13 cellular contexts compared by ENCODE assay signal in genomic region chr3:15324335-15324734, GRCh38. TPM values are rescaled to one million over a fixed set of nuclear protein-coding genes. Genes with fewer than 3 reads are reported as not detected.
A peak's percentile ranks its signal among the peaks of the same experiment; 100 is the strongest.
DNase-seq lines count a peak whose midpoint lies in the region; ATAC-seq, FAIRE-seq and TF ChIP-seq lines count a peak whose summit lies in the region.
"Had no signal": no experiment of that assay in that cellular context is flagged by ENCODE, and none has a peak within 500 bp of the region (broad histone marks: within the 10 kb centered on the region; RNA-seq: fewer than 3 reads in every experiment).

No MANE protein-coding gene starts in this region.

- peaks cover 50% of the 10 kb centered on the region for H3K79me2 ChIP-seq in astrocyte (ENCODE audit: insufficient read depth, low read length)

- intact Hi-C loops in gastrocnemius medialis (cut with DNase I; ENCODE audit: low total_unique reads) = loop anchor here (2.0 kb wide), 1 partner anchor 38 kb away; no protein-coding TSS in a partner anchor

- no peak overlapping the region for H3K9ac ChIP-seq in astrocyte (ENCODE audit: low read length)

- no peaks in the 10 kb centered on the region for H3K27me3 Mint-ChIP-seq in astrocyte (ENCODE audit: low read depth, unreplicated experiment)
- no peaks in the 10 kb centered on the region for H3K27me3 Mint-ChIP-seq in activated naive CD4-positive, alpha-beta T cell treated with anti-CD3 and anti-CD28 coated beads, Interleukin-2, amount 10 ng/mL, durations not matched to agents 7 days and 5 days
- H3K27me3 Mint-ChIP-seq: memory B cell had no signal

- H3K9me3 ChIP-seq in astrocyte (ENCODE audit: insufficient read depth, low read depth, low read length) (no peaks in the 10 kb centered on the region), right atrium auricular region (no peaks in the 10 kb centered on the region), gastrocnemius medialis (no peaks in the 10 kb centered on the region)

- no peak overlapping the region for H2AFZ ChIP-seq in astrocyte (ENCODE audit: low read depth, low read length)

- H3K27me3 ChIP-seq in astrocyte (ENCODE audit: insufficient read depth, low read length) (no peaks in the 10 kb centered on the region), right atrium auricular region (no peaks in the 10 kb centered on the region), gastrocnemius medialis (no peaks in the 10 kb centered on the region)

- peak; percentile 39 for DNase-seq in GM03348 (ENCODE audit: low spot score)
- DNase-seq in astrocyte (ENCODE audit: low read depth) = peak; percentile 20
- DNase-seq in right atrium auricular region (ENCODE audit: low spot score) = no peak
- peak in 1 of 2 donors; percentile 77 for DNase-seq in gastrocnemius medialis
- DNase-seq in activated CD8-positive, alpha-beta memory T cell treated with anti-CD3 and anti-CD28 coated beads, Interleukin-2, amount 50 U/mL, for 48 hours = no peak
- no peak for DNase-seq in activated naive CD4-positive, alpha-beta T cell treated with anti-CD3 and anti-CD28 coated beads, Interleukin-2, amount 10 ng/mL, durations not matched to agents 7 days and 5 days
- DNase-seq: NCI-H1417 treated with DMSO at 0.1 percent for 48 hours had no signal

- CTCF ChIA-PET in activated naive CD4-positive, alpha-beta T cell treated with anti-CD3 and anti-CD28 coated beads, Interleukin-2, amount 10 ng/mL, durations not matched to agents 7 days and 5 days (lab: Charles Lee) = interaction anchor here (1.6 kb wide), 1 partner anchor 8 kb away, joined by 4 read pairs; the partner anchor contains the start of gene SH3BP5

- H3K27ac Mint-ChIP-seq in astrocyte (ENCODE audit: unreplicated experiment) = peak overlapping the region; percentile 86
- H3K27ac Mint-ChIP-seq in activated naive CD4-positive, alpha-beta T cell treated with anti-CD3 and anti-CD28 coated beads, Interleukin-2, amount 10 ng/mL, durations not matched to agents 7 days and 5 days = no peak overlapping the region
- H3K27ac Mint-ChIP-seq: memory B cell had no signal

- H4K20me1 ChIP-seq in astrocyte (ENCODE audit: insufficient read depth, low read length) = peaks cover 4% of the 10 kb centered on the region

- H3K4me3 Mint-ChIP-seq in astrocyte (ENCODE audit: unreplicated experiment) = no peak overlapping the region
- no peak overlapping the region for H3K4me3 Mint-ChIP-seq in activated naive CD4-positive, alpha-beta T cell treated with anti-CD3 and anti-CD28 coated beads, Interleukin-2, amount 10 ng/mL, durations not matched to agents 7 days and 5 days
- H3K4me3 Mint-ChIP-seq: CD14-positive monocyte, memory B cell had no signal

- ATAC-seq in gastrocnemius medialis = peak in 1 of 2 donors; percentile 7
- ATAC-seq in GM21717 (IDR thresholded peaks at IDR 0.05; ENCODE audit: unreplicated experiment) = no peak
- ATAC-seq in HG03521 (IDR thresholded peaks at IDR 0.05; ENCODE audit: unreplicated experiment) = no peak

- no peak for TF ChIP-seq CTCF in astrocyte (IDR thresholded peaks at IDR 0.05; ENCODE audit: insufficient read depth, low read depth, low read length)
- TF ChIP-seq CTCF in right atrium auricular region (IDR thresholded peaks at IDR 0.05) = no peak
- no peak for TF ChIP-seq CTCF in gastrocnemius medialis (IDR thresholded peaks at IDR 0.05 in 4 of 5, conservative IDR thresholded peaks at IDR 0.05 in 1 of 5)

- H3K4me3 ChIP-seq in astrocyte (ENCODE audit: insufficient read depth, low read depth, low read length) (no peak overlapping the region), right atrium auricular region (no peak overlapping the region), gastrocnemius medialis (no peak overlapping the region)
- H3K4me3 ChIP-seq: skin epidermis had no signal

- H3K4me1 ChIP-seq in astrocyte (ENCODE audit: insufficient read depth, low read length) (peaks cover 44% of the 10 kb centered on the region), right atrium auricular region (peaks cover 0 to 73% of the 10 kb centered on the region in 2 donors), gastrocnemius medialis (peaks cover 89 to 93% of the 10 kb centered on the region in 2 donors)

- H3K9me3 Mint-ChIP-seq in astrocyte (ENCODE audit: unreplicated experiment) = no peaks in the 10 kb centered on the region
- H3K9me3 Mint-ChIP-seq in activated naive CD4-positive, alpha-beta T cell treated with anti-CD3 and anti-CD28 coated beads, Interleukin-2, amount 10 ng/mL, durations not matched to agents 7 days and 5 days = no peaks in the 10 kb centered on the region
- H3K9me3 Mint-ChIP-seq: CD14-positive monocyte, memory B cell had no signal

- FAIRE-seq in astrocyte (lab: Jason Lieb, UNC) = no peak
- FAIRE-seq: bronchial epithelial cell had no signal

- H3K36me3 ChIP-seq in astrocyte (ENCODE audit: insufficient read depth, low read length) (no peaks in the 10 kb centered on the region), right atrium auricular region (peaks cover 3% of the 10 kb centered on the region), gastrocnemius medialis (no peaks in the 10 kb centered on the region)

- in situ Hi-C loops in gastrocnemius medialis (cut with MboI; ENCODE audit: low sequenced_read_pairs in 4 of 4) = no loop called here

- no peak overlapping the region for H3K4me2 ChIP-seq in astrocyte (ENCODE audit: low read length)

- peaks cover 4% of the 10 kb centered on the region for H3K36me3 Mint-ChIP-seq in astrocyte (ENCODE audit: low read depth, unreplicated experiment)
- peaks cover 69% of the 10 kb centered on the region for H3K36me3 Mint-ChIP-seq in activated naive CD4-positive, alpha-beta T cell treated with anti-CD3 and anti-CD28 coated beads, Interleukin-2, amount 10 ng/mL, durations not matched to agents 7 days and 5 days

- H3K27ac ChIP-seq in astrocyte (ENCODE audit: low read depth, low read length) (peak overlapping the region; percentile 19), right atrium auricular region (peak overlapping the region; percentile 11 to 17), gastrocnemius medialis (peak overlapping the region; percentile 88 to 93 (median 91))

- TF ChIP-seq POLR2A in gastrocnemius medialis (IDR thresholded peaks at IDR 0.05) = no peak

- H3K4me1 Mint-ChIP-seq in astrocyte (ENCODE audit: low read depth, unreplicated experiment) = peaks cover 46% of the 10 kb centered on the region
- peaks cover 78% of the 10 kb centered on the region for H3K4me1 Mint-ChIP-seq in activated naive CD4-positive, alpha-beta T cell treated with anti-CD3 and anti-CD28 coated beads, Interleukin-2, amount 10 ng/mL, durations not matched to agents 7 days and 5 days

RNA-seq across cellular contexts. Expression of gene SH3BP5, which starts 8.1 kb away (rescaled TPM):
- total RNA-seq in astrocyte (25.2 and 27.5 TPM in 2 replicates), right atrium auricular region (10 to 100 TPM; 14.4 to 18.4 TPM), gastrocnemius medialis (100 to 1,000 TPM in 2 of 4 donors, 10 to 100 TPM in 2; 31.5 to 111 (median 75.5) TPM)

Comparison
In these comparisons a context has a peak if more than half of its experiments do, and no peak if none do; other contexts are left out.
1. DNase-seq: peak in GM03348 (single experiment) and astrocyte (single experiment); none in right atrium auricular region (single experiment), activated CD8-positive, alpha-beta memory T cell treated with anti-CD3 and anti-CD28 coated beads, Interleukin-2, amount 50 U/mL, for 48 hours (single experiment) and activated naive CD4-positive, alpha-beta T cell treated with anti-CD3 and anti-CD28 coated beads, Interleukin-2, amount 10 ng/mL, durations not matched to agents 7 days and 5 days (single experiment).
2. H3K27ac ChIP-seq: peak in every context shown above with its lines; median percentile 91 in gastrocnemius medialis; 19 in astrocyte; 14 in right atrium auricular region.